1 cellular context compared by ENCODE assay signal in genomic region chr2:170928824-170929685, GRCh38.
TF ChIP-seq lines count a peak whose summit lies in the region.

Gene GORASP2, plus strand, starts transcription at chr2:170929253. Its CDS starts 88 bp downstream, at chr2:170929341.

TF ChIP-seq in A549, 52 proteins besides CTCF, POLR2A, EP300 and RAD21 (continued from another document):
- TF ChIP-seq REST (IDR thresholded peaks at IDR 0.05) (peak; percentile 78), BCL3 (IDR thresholded peaks at IDR 0.05) (peak; percentile 85; the same call in 2 of the 3 replicates), TP53 (CRISPR knock-in tag; IDR thresholded peaks at IDR 0.05) (no peak), ESRRA (IDR thresholded peaks at IDR 0.05; ENCODE audit: borderline replicate concordance, low read length) (no peak), CEBPB (IDR thresholded peaks at IDR 0.05) (peak in 1 of 2 experiments; percentile 24; a peak in 1 of 4 replicates), HMGXB4 (CRISPR knock-in tag; IDR thresholded peaks at IDR 0.05; ENCODE audit: borderline replicate concordance) (peak; percentile 65; the same call in 1 of the 2 replicates), CHD2 (IDR thresholded peaks at IDR 0.05; ENCODE audit: low read length, partially characterized antibody) (peak; percentile 86), TFCP2L1 (CRISPR knock-in tag; IDR thresholded peaks at IDR 0.05) (no peak), POLR2AphosphoS2 (conservative IDR thresholded peaks at IDR 0.05; ENCODE audit: low read length) (no peak), FOXS1 (CRISPR knock-in tag; IDR thresholded peaks at IDR 0.05) (no peak), NPAS2 (CRISPR knock-in tag; IDR thresholded peaks at IDR 0.05; ENCODE audit: borderline replicate concordance) (no peak), CHD4 (IDR thresholded peaks at IDR 0.05; ENCODE audit: borderline replicate concordance) (no peak), MAX (IDR thresholded peaks at IDR 0.05) (peak; percentile 95), HOXA7 (CRISPR knock-in tag; IDR thresholded peaks at IDR 0.05) (no peak), MAFK (IDR thresholded peaks at IDR 0.05; ENCODE audit: partially characterized antibody) (no peak), FOSB (CRISPR knock-in tag; IDR thresholded peaks at IDR 0.05) (no peak), MYC (IDR thresholded peaks at IDR 0.05; ENCODE audit: borderline replicate concordance, low read length) (peak; percentile 50; the same call in 1 of the 2 replicates), GATA3 (IDR thresholded peaks at IDR 0.05; ENCODE audit: borderline replicate concordance) (peak; percentile 52; the same call in 1 of the 2 replicates), EHMT2 (IDR thresholded peaks at IDR 0.05; ENCODE audit: low read depth) (no peak), BHLHE40 (IDR thresholded peaks at IDR 0.05; ENCODE audit: low read depth, low read length) (no peak), HOXB13 (CRISPR knock-in tag; IDR thresholded peaks at IDR 0.05; ENCODE audit: low read depth) (0 out of 2 replicates have a peak, but pooled peaks have one; percentile 32), JUN (IDR thresholded peaks at IDR 0.05) (peak; percentile 62 to 94), PBX3 (IDR thresholded peaks at IDR 0.05) (no peak), ZC3H11A (IDR thresholded peaks at IDR 0.05) (no peak), ZSCAN20 (CRISPR knock-in tag; IDR thresholded peaks at IDR 0.05) (no peak), FOSL2 (IDR thresholded peaks at IDR 0.05) (no peak), FOSL2 (CRISPR knock-in tag; IDR thresholded peaks at IDR 0.05) (no peak; the same call in 1 of the 2 replicates)
